Comparison of ENCODE assay signal across 1 cellular context in genomic region chr3:43104786-43105185, GRCh38.
TF ChIP-seq lines count a peak whose summit lies in the region.

No MANE protein-coding gene starts in this region.

TF ChIP-seq in WTC11, 78 proteins besides CTCF, POLR2A, EP300 and RAD21 (continued from another document):
- TF ChIP-seq ATF6 (CRISPR knock-in tag; IDR thresholded peaks at IDR 0.05) (no peak), ATF3 (CRISPR knock-in tag; conservative IDR thresholded peaks at IDR 0.05) (no peak)
